In the genomic region with DNA sequence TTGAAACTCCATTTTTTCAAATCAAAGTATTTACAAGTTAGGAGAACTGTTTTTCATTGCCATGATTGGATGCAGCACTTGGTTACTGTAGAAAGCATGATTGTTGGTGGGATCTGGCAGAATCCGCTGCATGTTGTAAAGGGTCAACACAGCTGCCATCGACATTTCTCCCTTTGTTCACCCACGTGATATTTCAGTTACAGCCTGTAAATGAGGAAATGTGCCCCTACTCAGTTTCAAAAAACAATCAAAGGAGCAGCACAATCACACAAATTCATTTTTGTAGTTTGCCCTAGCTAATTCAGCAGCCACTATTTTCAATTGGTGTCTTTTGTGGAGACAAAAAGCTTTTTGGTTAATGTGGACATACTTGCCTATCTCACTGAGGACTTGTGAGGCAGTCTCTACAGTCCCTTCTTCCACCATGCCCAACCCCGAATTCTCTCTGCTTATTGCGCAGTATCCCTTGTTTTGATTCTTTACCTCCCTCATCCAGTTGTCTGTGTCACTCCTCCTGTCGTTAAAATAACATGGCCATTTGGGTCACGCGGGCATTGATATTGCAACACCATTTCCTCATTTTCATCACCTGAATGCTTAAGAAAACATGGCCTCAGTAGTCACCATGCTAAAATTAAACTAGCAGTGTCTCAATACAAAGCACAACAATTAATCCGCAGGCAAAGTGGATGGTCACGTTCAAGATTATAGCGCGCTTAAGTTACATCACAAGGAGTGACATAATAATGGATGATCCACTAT, we compare ENCODE assay signal across 11 cellular contexts. TPM values are rescaled to one million over a fixed set of nuclear protein-coding genes. Genes with fewer than 3 reads are reported as not detected.
DNase-seq lines count a peak whose midpoint lies in the region; ATAC-seq and TF ChIP-seq lines count a peak whose summit lies in the region.
"Had no signal": no experiment of that assay in that cellular context is flagged by ENCODE, and none has a peak within 500 bp of the region (broad histone marks: within the 10 kb centered on the region; RNA-seq: fewer than 3 reads in every experiment).

No MANE protein-coding gene starts in this region.

- POLR2A ChIA-PET in activated CD4-positive, alpha-beta T cell treated with anti-CD3 and anti-CD28 coated beads, Interleukin-2, amount 10 ng/mL, durations not matched to agents 7 days and 5 days (lab: Charles Lee) = no interaction called here

- no peaks in the 10 kb centered on the region for H3K9me3 ChIP-seq in esophagus muscularis mucosa
- no peaks in the 10 kb centered on the region for H3K9me3 ChIP-seq in thoracic aorta

- intact Hi-C loops in esophagus muscularis mucosa (cut with DNase I) = no loop called here

- peaks cover 41% of the 10 kb centered on the region for H3K4me1 Mint-ChIP-seq in activated CD4-positive, alpha-beta T cell treated with anti-CD3 and anti-CD28 coated beads, Interleukin-2, amount 10 ng/mL, durations not matched to agents 7 days and 5 days

- no peaks in the 10 kb centered on the region for H3K9me3 Mint-ChIP-seq in activated CD4-positive, alpha-beta T cell treated with anti-CD3 and anti-CD28 coated beads, Interleukin-2, amount 10 ng/mL, durations not matched to agents 7 days and 5 days
- H3K9me3 Mint-ChIP-seq: neural crest cell had no signal

- peak overlapping the region in 2 of 4 donors; percentile 1 to 14 for H3K4me3 ChIP-seq in esophagus muscularis mucosa
- H3K4me3 ChIP-seq in thoracic aorta = peak overlapping the region; percentile 50

- 75% methylated on average over 12 of the region's 12 CpGs for WGBS in esophagus muscularis mucosa

- no peak overlapping the region for H3K4me3 Mint-ChIP-seq in activated CD4-positive, alpha-beta T cell treated with anti-CD3 and anti-CD28 coated beads, Interleukin-2, amount 10 ng/mL, durations not matched to agents 7 days and 5 days
- H3K4me3 Mint-ChIP-seq: neural crest cell had no signal

- no peak for ATAC-seq in thoracic aorta (ENCODE audit: insufficient number of reproducible peaks, low FRiP score, low read depth)
- ATAC-seq in HG03520 (IDR thresholded peaks at IDR 0.05; ENCODE audit: unreplicated experiment) = no peak
- no peak for ATAC-seq in HG03108 (IDR thresholded peaks at IDR 0.05; ENCODE audit: unreplicated experiment)

- no peak for TF ChIP-seq EP300 in esophagus muscularis mucosa (IDR thresholded peaks at IDR 0.05)

- H3K36me3 ChIP-seq in esophagus muscularis mucosa (no peaks in the 10 kb centered on the region), thoracic aorta (no peaks in the 10 kb centered on the region)

- H3K27ac ChIP-seq in esophagus muscularis mucosa (replicated peaks in 1 of 4) = peak overlapping the region; percentile 78 to 94 (median 80)
- peak overlapping the region in 1 of 2 donors; percentile 90 for H3K27ac ChIP-seq in thoracic aorta

- no peak for TF ChIP-seq POLR2A in esophagus muscularis mucosa (IDR thresholded peaks at IDR 0.05; ENCODE audit: low read depth)

- H3K27me3 ChIP-seq in esophagus muscularis mucosa (peaks cover 0 to 10% (median 3%) of the 10 kb centered on the region in 4 donors), thoracic aorta (replicated peaks; ENCODE audit: insufficient read depth) (no peaks in the 10 kb centered on the region)

- no peak for DNase-seq in activated CD4-positive, alpha-beta T cell treated with anti-CD3 and anti-CD28 coated beads, Interleukin-2, amount 10 ng/mL, durations not matched to agents 7 days and 5 days
- no peak for DNase-seq in activated CD4-positive, alpha-beta T cell treated with anti-CD3 and anti-CD28 coated beads, Interleukin-2, amount 50 U/mL, for 1 hour
- DNase-seq in OCI-M1 (lab: John Stamatoyannopoulos, UW) (peak; percentile 18), esophagus muscularis mucosa (ENCODE audit: extremely low spot score) (no peak), thoracic aorta (ENCODE audit: low spot score) (no peak), 8988T (no peak)
- DNase-seq: activated CD4-positive, CD25-positive, alpha-beta regulatory T cell treated with anti-CD3 and anti-CD28 coated beads, Interleukin-2, amount 50 U/mL, for 72 hours had no signal

- CTCF ChIA-PET in activated CD4-positive, alpha-beta T cell treated with anti-CD3 and anti-CD28 coated beads, Interleukin-2, amount 10 ng/mL, durations not matched to agents 7 days and 5 days (lab: Charles Lee) = interaction anchor here (1.2 kb wide), 2 partner anchors 13 to 22 kb away, joined by 3 to 4 read pairs; no protein-coding TSS in a partner anchor

- TF ChIP-seq CTCF in esophagus muscularis mucosa (IDR thresholded peaks at IDR 0.05) = no peak
- no peak for TF ChIP-seq CTCF in thoracic aorta (IDR thresholded peaks at IDR 0.05)

- H3K4me1 ChIP-seq in esophagus muscularis mucosa (peaks cover 44 to 62% (median 60%) of the 10 kb centered on the region in 4 donors), thoracic aorta (ENCODE audit: control insufficient read depth in 1 of 2, low read depth in 2 of 2) (peaks cover 60 to 84% of the 10 kb centered on the region in 2 donors)

- H3K27me3 Mint-ChIP-seq in activated CD4-positive, alpha-beta T cell treated with anti-CD3 and anti-CD28 coated beads, Interleukin-2, amount 10 ng/mL, durations not matched to agents 7 days and 5 days = peaks cover 4% of the 10 kb centered on the region

- H3K36me3 Mint-ChIP-seq in activated CD4-positive, alpha-beta T cell treated with anti-CD3 and anti-CD28 coated beads, Interleukin-2, amount 10 ng/mL, durations not matched to agents 7 days and 5 days (ENCODE audit: low read depth) = peaks cover 3% of the 10 kb centered on the region

- peak overlapping the region; percentile 92 for H3K27ac Mint-ChIP-seq in activated CD4-positive, alpha-beta T cell treated with anti-CD3 and anti-CD28 coated beads, Interleukin-2, amount 10 ng/mL, durations not matched to agents 7 days and 5 days

RNA-seq across cellular contexts. Expression of a gene that starts 6.4 kb away (rescaled TPM):
- not detected for total RNA-seq in activated CD4-positive, alpha-beta T cell treated with anti-CD3 and anti-CD28 coated beads, Interleukin-2, amount 10 ng/mL, durations not matched to agents 7 days and 5 days
- total RNA-seq in esophagus muscularis mucosa (not detected), thoracic aorta (not detected)
- total RNA-seq: neural crest cell, ureter had no signal

RNA-seq across cellular contexts. Expression of a gene that starts 24.0 kb away (rescaled TPM):
- 10 to 100 TPM; 48.9 to 52.9 TPM for total RNA-seq in activated CD4-positive, alpha-beta T cell treated with anti-CD3 and anti-CD28 coated beads, Interleukin-2, amount 10 ng/mL, durations not matched to agents 7 days and 5 days
- 10 to 100 TPM; 51.4 to 68.6 (median 66.2) TPM for total RNA-seq in esophagus muscularis mucosa
- 100 to 1,000 TPM in 1 of 2 donors, 10 to 100 TPM in 1; 67.9 to 107 TPM for total RNA-seq in thoracic aorta
